Comparison of ENCODE assay signal across 9 cellular contexts in the genomic region with DNA sequence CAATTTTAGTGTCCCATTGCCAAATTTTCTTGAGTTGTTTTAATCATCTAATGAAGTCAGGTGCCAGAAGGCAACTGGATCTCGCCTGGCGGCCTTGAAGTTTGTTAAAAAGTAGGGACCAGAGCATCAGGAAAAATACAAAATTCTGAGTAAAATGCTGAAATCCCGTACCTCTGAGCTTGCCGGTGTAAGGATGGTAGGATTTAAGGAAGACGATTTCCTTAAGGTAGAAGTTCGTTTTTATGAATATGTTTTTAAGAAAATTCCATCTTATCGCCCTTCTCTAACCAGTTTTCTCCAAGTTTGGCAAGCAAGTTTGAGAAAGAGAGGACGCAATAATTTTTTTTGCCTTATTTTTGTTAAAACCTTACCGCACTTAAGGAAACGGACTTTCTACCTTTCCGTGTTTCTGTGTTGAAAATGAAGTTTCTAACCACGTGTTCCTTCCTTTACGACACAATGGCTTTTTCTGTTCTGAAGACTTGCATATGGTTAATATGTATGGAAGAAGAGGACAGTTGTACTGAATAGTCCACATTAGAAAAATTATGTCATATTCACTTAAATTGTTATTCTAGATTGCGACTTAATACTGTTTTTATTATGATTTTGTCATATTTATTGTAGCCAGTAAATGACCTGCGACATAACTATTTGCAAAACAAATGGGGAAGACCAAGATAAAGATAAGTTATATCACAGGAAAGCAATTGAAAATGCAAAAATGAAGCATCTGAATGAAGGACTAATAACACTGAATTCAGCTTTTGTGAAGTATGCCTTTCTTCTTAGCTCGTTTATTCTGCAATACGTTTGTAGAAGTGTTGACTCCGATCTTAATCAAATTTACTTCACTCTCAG. TPM values are rescaled to one million over a fixed set of nuclear protein-coding genes. Genes with fewer than 3 reads are reported as not detected.
DNase-seq lines count a peak whose midpoint lies in the region; ATAC-seq and TF ChIP-seq lines count a peak whose summit lies in the region.
"Had no signal": no experiment of that assay in that cellular context is flagged by ENCODE, and none has a peak within 500 bp of the region (broad histone marks: within the 10 kb centered on the region; RNA-seq: fewer than 3 reads in every experiment).

No MANE protein-coding gene starts in this region.

- H3K27ac ChIP-seq in RWPE1: peak overlapping the region; percentile 62
- no peak overlapping the region for H3K27ac ChIP-seq in fibroblast of lung (ENCODE audit: insufficient read depth, low read length)

- H3K27me3 Mint-ChIP-seq in progenitor cell of endocrine pancreas: no peaks in the 10 kb centered on the region

- TF ChIP-seq CTCF in GM12865 (IDR thresholded peaks at IDR 0.05; ENCODE audit: insufficient read depth, low read depth, low read length, missing control alignments) (no peak), RWPE1 (conservative IDR thresholded peaks at IDR 0.05; ENCODE audit: low read depth) (no peak), fibroblast of lung (conservative IDR thresholded peaks at IDR 0.05 in 1 of 2, IDR thresholded peaks at IDR 0.05 in 1 of 2; ENCODE audit: low read depth in 1 of 2, low read length in 2 of 2) (no peak), progenitor cell of endocrine pancreas (IDR thresholded peaks at IDR 0.05; ENCODE audit: unreplicated experiment) (no peak)

- no peaks in the 10 kb centered on the region for H3K9me3 ChIP-seq in fibroblast of lung (ENCODE audit: control insufficient read depth, insufficient read depth, low read depth, low read length)

- peaks cover 35% of the 10 kb centered on the region for H3K36me3 Mint-ChIP-seq in progenitor cell of endocrine pancreas (ENCODE audit: insufficient read depth)

- no peaks in the 10 kb centered on the region for H3K4me1 ChIP-seq in fibroblast of lung (ENCODE audit: control insufficient read depth, extremely low read depth, insufficient read depth, low read length)

- H2AFZ ChIP-seq in fibroblast of lung (ENCODE audit: low read length): no peak overlapping the region

- peak overlapping the region; percentile 13 for H3K9ac ChIP-seq in fibroblast of lung (ENCODE audit: insufficient read depth, low read length)

- peak overlapping the region; percentile 98 for H3K27ac Mint-ChIP-seq in progenitor cell of endocrine pancreas

- peaks cover 3% of the 10 kb centered on the region for H3K9me3 Mint-ChIP-seq in progenitor cell of endocrine pancreas (ENCODE audit: low read depth)

- H3K4me3 Mint-ChIP-seq in progenitor cell of endocrine pancreas (ENCODE audit: low read depth): peak overlapping the region; percentile 89

- H3K4me2 ChIP-seq in fibroblast of lung (ENCODE audit: extremely low read depth, insufficient read depth, low read length): peak overlapping the region; percentile 6

- CTCF ChIA-PET in RWPE1 (lab: Yijun Ruan, JAX): interaction anchor here (0.6 to 0.7 kb wide), 2 partner anchors 15 to 66 kb away, joined by 3 read pairs; no protein-coding TSS in a partner anchor

- H3K36me3 ChIP-seq in fibroblast of lung (ENCODE audit: control insufficient read depth, insufficient read depth, low read length): no peaks in the 10 kb centered on the region

- DNase-seq in GM12865 (ENCODE audit: low read depth): peak; percentile 47
- no peak for DNase-seq in RWPE1 (ENCODE audit: low spot score)
- peak; percentile 19 to 21 for DNase-seq in fibroblast of lung (ENCODE audit: low read depth in 2 of 2)
- DNase-seq in progenitor cell of endocrine pancreas (ENCODE audit: low spot score, unreplicated experiment): no peak
- DNase-seq in NCI-H2081 (lab: John Stamatoyannopoulos, UW): no peak
- no peak for DNase-seq in stimulated activated CD4-positive, alpha-beta T cell treated with anti-CD3 and anti-CD28 coated beads, Interleukin-1b, Interleukin-23, amount 100 ng/mL, for 48 hours

- no peaks in the 10 kb centered on the region for H3K79me2 ChIP-seq in fibroblast of lung (ENCODE audit: control insufficient read depth, insufficient read depth, low read length)

- peaks cover 14% of the 10 kb centered on the region for H3K4me1 Mint-ChIP-seq in progenitor cell of endocrine pancreas (ENCODE audit: low read depth)

- no peak for ATAC-seq in GM18867 (IDR thresholded peaks at IDR 0.05; ENCODE audit: unreplicated experiment)
- no peak for ATAC-seq in HG02973 (IDR thresholded peaks at IDR 0.05; ENCODE audit: unreplicated experiment)

- H3K4me3 ChIP-seq in GM12865 (ENCODE audit: low read depth, low read length): peak overlapping the region; percentile 66
- H3K4me3 ChIP-seq in fibroblast of lung (replicated peaks in 1 of 4; ENCODE audit: control extremely low read depth in 1 of 4, insufficient read depth in 1 of 4, low read depth in 3 of 4, low read length in 4 of 4): peak overlapping the region; percentile 36 to 89 (median 60)

- POLR2A ChIA-PET in RWPE1 (lab: Yijun Ruan, JAX; ENCODE audit: low non-redundant PET): no interaction called here

- H3K27me3 ChIP-seq in fibroblast of lung (ENCODE audit: control insufficient read depth, insufficient read depth, low read length): no peaks in the 10 kb centered on the region

- no peaks in the 10 kb centered on the region for H4K20me1 ChIP-seq in fibroblast of lung (ENCODE audit: control insufficient read depth, extremely low read depth, insufficient read depth, low read length)

RNA-seq across cellular contexts. Expression of a gene that starts 0.9 kb away (rescaled TPM):
- total RNA-seq in fibroblast of lung (1.2 and 2.6 TPM in 2 replicates), progenitor cell of endocrine pancreas (80.7 and 83.0 TPM in 2 replicates)
- 0.89 and 3.6 TPM in 2 replicates for polyA plus RNA-seq in fibroblast of lung
- polyA plus RNA-seq in fibroblast of lung (2012): 0.36 and 2.8 TPM in 2 replicates
- polyA minus RNA-seq in fibroblast of lung (ENCODE audit: low replicate concordance): 0.41 TPM in 1 of 2 replicates, not detected in the other
- total RNA-seq: M059J had no signal

Comparison
In these comparisons a context has a peak if more than half of its experiments do, and no peak if none do; other contexts are left out.
1. DNase-seq: peak in GM12865 (single experiment) and fibroblast of lung (2 of 2); none in RWPE1 (single experiment), progenitor cell of endocrine pancreas (single experiment), NCI-H2081 (0 of 2) and stimulated activated CD4-positive, alpha-beta T cell treated with anti-CD3 and anti-CD28 coated beads, Interleukin-1b, Interleukin-23, amount 100 ng/mL, for 48 hours (single experiment).
2. RNA of a gene that starts 0.9 kb away (total RNA-seq): 80.7 to 83.0 TPM in progenitor cell of endocrine pancreas; 1.2 to 2.6 TPM in fibroblast of lung; every median in the first group is over 10 times any median in the second.